In genomic region chr17:4997302-4998026, GRCh38 we compare ENCODE assay signal across 1 cellular context.
TF ChIP-seq lines count a peak whose summit lies in the region.

Gene INCA1, minus strand, starts transcription at chr17:4997522. Its CDS starts 3,085 bp downstream, at chr17:4994437.
Gene KIF1C, plus strand, starts transcription at chr17:4997950. Its CDS starts 2,297 bp downstream, at chr17:5000247.

TF ChIP-seq in SK-N-SH, 30 proteins besides CTCF, POLR2A, EP300 and RAD21 (continued from another document):
- TF ChIP-seq REST (IDR thresholded peaks at IDR 0.05; ENCODE audit: low read depth, low read length) (no peak), TAF1 (IDR thresholded peaks at IDR 0.05; ENCODE audit: borderline replicate concordance, low read depth, low read length) (peak; percentile 70), ZBTB33 (IDR thresholded peaks at IDR 0.05; ENCODE audit: borderline replicate concordance, low read depth) (no peak)
